ENCODE assay signal across 13 cellular contexts in genomic region chr2:28329184-28329583, GRCh38.
A peak's percentile ranks its signal among the peaks of the same experiment; 100 is the strongest.
DNase-seq lines count a peak whose midpoint lies in the region; ATAC-seq, FAIRE-seq and TF ChIP-seq lines count a peak whose summit lies in the region.
"Had no signal": no experiment of that assay in that cellular context is flagged by ENCODE, and none has a peak within 500 bp of the region (broad histone marks: within the 10 kb centered on the region; RNA-seq: fewer than 3 reads in every experiment).

No MANE protein-coding gene starts in this region.

- H3K36me3 Mint-ChIP-seq in chondrocyte (ENCODE audit: low read depth) (peaks cover 2% of the 10 kb centered on the region), neural crest cell (ENCODE audit: low read depth) (no peaks in the 10 kb centered on the region)

- ATAC-seq in HG03159 (IDR thresholded peaks at IDR 0.05; ENCODE audit: unreplicated experiment) (no peak), GM18870 (IDR thresholded peaks at IDR 0.05; ENCODE audit: unreplicated experiment) (no peak)
- ATAC-seq: A549 had no signal

- H3K4me3 ChIP-seq in skin epidermis: no peak overlapping the region
- H3K4me3 ChIP-seq: A549, BLaER1 had no signal

- peak overlapping the region in 12 of 21 experiments; percentile 10 to 74 (median 52) for H3K27ac ChIP-seq in skin epidermis
- H3K27ac ChIP-seq: A549, BLaER1 had no signal

- H3K4me1 Mint-ChIP-seq in chondrocyte (ENCODE audit: low read depth) (peaks cover 63% of the 10 kb centered on the region), neural crest cell (peaks cover 43% of the 10 kb centered on the region)

- no peak for FAIRE-seq in HTR-8/SVneo (lab: Jason Lieb, UNC)
- FAIRE-seq: A549 had no signal

- DNase-seq in chondrocyte (ENCODE audit: low spot score): no peak
- DNase-seq in neural crest cell (ENCODE audit: low read depth, low spot score): no peak
- DNase-seq in NCI-H146 (lab: John Stamatoyannopoulos, UW): no peak
- no peak for DNase-seq in HTR-8/SVneo (ENCODE audit: insufficient read length, low spot score)
- DNase-seq: DMS53, GF-D8, HCEC 1CT had no signal

- peak overlapping the region; percentile 17 for H3K27ac Mint-ChIP-seq in chondrocyte (ENCODE audit: unreplicated experiment)
- peak overlapping the region; percentile 57 for H3K27ac Mint-ChIP-seq in neural crest cell (ENCODE audit: unreplicated experiment)
- H3K27ac Mint-ChIP-seq: IgD-negative memory B cell had no signal

- TF ChIP-seq CTCF in chondrocyte (IDR thresholded peaks at IDR 0.05) (no peak), neural crest cell (conservative IDR thresholded peaks at IDR 0.05) (no peak)

- H3K9me3 Mint-ChIP-seq in chondrocyte (ENCODE audit: low read depth) (peaks cover 6% of the 10 kb centered on the region), neural crest cell (peaks cover 5% of the 10 kb centered on the region)

- H3K27me3 Mint-ChIP-seq in chondrocyte (ENCODE audit: low read depth) (no peaks in the 10 kb centered on the region), neural crest cell (ENCODE audit: low read depth) (no peaks in the 10 kb centered on the region)
- H3K27me3 Mint-ChIP-seq: IgD-negative memory B cell had no signal

- H3K4me3 Mint-ChIP-seq in chondrocyte (ENCODE audit: unreplicated experiment) (no peak overlapping the region), neural crest cell (no peak overlapping the region)
- H3K4me3 Mint-ChIP-seq: IgD-negative memory B cell had no signal
